Comparison of ENCODE assay signal across 8 cellular contexts in genomic region chr11:87097582-87097981, GRCh38. TPM values are rescaled to one million over a fixed set of nuclear protein-coding genes. Genes with fewer than 3 reads are reported as not detected.
A peak's percentile ranks its signal among the peaks of the same experiment; 100 is the strongest.
DNase-seq lines count a peak whose midpoint lies in the region; ATAC-seq and TF ChIP-seq lines count a peak whose summit lies in the region.

No MANE protein-coding gene starts in this region.

- POLR2A ChIA-PET in A673 (lab: Charles Lee; ENCODE audit: low non-redundant PET) (no interaction called here), GM10248 (lab: Yijun Ruan, JAX) (no interaction called here)

- ATAC-seq in HG02571 (IDR thresholded peaks at IDR 0.05; ENCODE audit: unreplicated experiment): no peak

- H3K9me3 ChIP-seq in A673 (ENCODE audit: low read depth, low read length, poor library complexity, severe bottlenecking): peaks cover 7% of the 10 kb centered on the region
- no peaks in the 10 kb centered on the region for H3K9me3 ChIP-seq in osteoblast (ENCODE audit: low read depth, low read length)

- intact Hi-C loops in A673 (cut with micrococcal nuclease; ENCODE audit: unreplicated experiment): loop anchor here (2.0 to 5.0 kb wide), 5 partner anchors 75 to 325 kb away; no protein-coding TSS in a partner anchor

- no peaks in the 10 kb centered on the region for H3K4me1 Mint-ChIP-seq in HFFc6 (ENCODE audit: low read depth)

- peak; percentile 88 for TF ChIP-seq CTCF in A673 (conservative IDR thresholded peaks at IDR 0.05; ENCODE audit: low read depth, low read length)
- peak; percentile 49 for TF ChIP-seq CTCF in GM10248 (IDR thresholded peaks at IDR 0.05; ENCODE audit: control extremely low read depth, extremely low read depth, low read depth, missing control alignments)
- TF ChIP-seq CTCF in HFFc6 (IDR thresholded peaks at IDR 0.05): peak; percentile 74
- TF ChIP-seq CTCF in fibroblast of the aortic adventitia (IDR thresholded peaks at IDR 0.05; ENCODE audit: insufficient read depth, low read length): peak; percentile 59
- peak; percentile 70 for TF ChIP-seq CTCF in osteoblast (IDR thresholded peaks at IDR 0.05; ENCODE audit: extremely low read depth, low read depth, low read length)

- peaks cover 6% of the 10 kb centered on the region for H3K4me1 ChIP-seq in A673 (ENCODE audit: insufficient read depth, low read length, poor library complexity, severe bottlenecking)
- no peaks in the 10 kb centered on the region for H3K4me1 ChIP-seq in osteoblast (ENCODE audit: insufficient read depth, low read length)

- H3K27ac ChIP-seq in A673 (ENCODE audit: low read depth, low read length, poor library complexity, severe bottlenecking): peak overlapping the region; percentile 31
- no peak overlapping the region for H3K27ac ChIP-seq in osteoblast (ENCODE audit: low read depth, low read length)

- H3K27ac Mint-ChIP-seq in HFFc6: no peak overlapping the region

- H2AFZ ChIP-seq in osteoblast (ENCODE audit: low read length): no peak overlapping the region

- H3K36me3 Mint-ChIP-seq in HFFc6 (ENCODE audit: low read depth): peaks cover 6% of the 10 kb centered on the region

- CTCF ChIA-PET in A673 (lab: Charles Lee): interaction anchor here (0.6 to 1.2 kb wide), 7 partner anchors 9 to 158 kb away, joined by 3 to 6 read pairs (median 3); no protein-coding TSS in a partner anchor
- CTCF ChIA-PET in GM10248 (lab: Yijun Ruan, JAX): interaction anchor here (0.7 to 1.8 kb wide), 13 partner anchors 8 to 63 kb away, joined by 3 to 9 read pairs (median 4); no protein-coding TSS in a partner anchor

- no peak overlapping the region for H3K4me3 Mint-ChIP-seq in HFFc6

- no peak overlapping the region for H3K4me2 ChIP-seq in osteoblast (ENCODE audit: insufficient read depth, low read length)

- H3K4me3 ChIP-seq in A673 (ENCODE audit: low read depth, low read length, poor library complexity, severe bottlenecking): no peak overlapping the region
- H3K4me3 ChIP-seq in fibroblast of the aortic adventitia (ENCODE audit: low read depth, low read length): no peak overlapping the region
- no peak overlapping the region for H3K4me3 ChIP-seq in osteoblast (ENCODE audit: insufficient read depth, low read length)

- peaks cover 19% of the 10 kb centered on the region for H3K36me3 ChIP-seq in A673 (ENCODE audit: insufficient read depth, low read length, poor library complexity, severe bottlenecking)
- no peaks in the 10 kb centered on the region for H3K36me3 ChIP-seq in osteoblast (ENCODE audit: insufficient read depth, low read length)

- H3K79me2 ChIP-seq in osteoblast (ENCODE audit: insufficient read depth, low read length): no peaks in the 10 kb centered on the region

- DNase-seq in A673 (ENCODE audit: low spot score) (peak; percentile 84), GM10248 (ENCODE audit: extremely low spot score) (peak; percentile 66), HFFc6 (peak; percentile 3), NCI-H1048 (lab: John Stamatoyannopoulos, UW) (peak; percentile 3), fibroblast of the aortic adventitia (ENCODE audit: low read depth) (peak; percentile 13), osteoblast (ENCODE audit: insufficient read length, low spot score, missing footprints) (no peak)
- DNase-seq in activated CD4-positive, alpha-beta T cell treated with anti-CD3 and anti-CD28 coated beads for 48 hours: peak; percentile 44

- H3K27me3 ChIP-seq in A673 (replicated peaks; ENCODE audit: insufficient read depth, low read depth, low read length, poor library complexity) (no peaks in the 10 kb centered on the region), osteoblast (ENCODE audit: insufficient read depth, low read length) (no peaks in the 10 kb centered on the region)

- H3K9me3 Mint-ChIP-seq in HFFc6: peaks cover 5% of the 10 kb centered on the region; the same call in 1 of the 2 replicates

- no peaks in the 10 kb centered on the region; the same call in 1 of the 2 replicates for H3K27me3 Mint-ChIP-seq in HFFc6 (ENCODE audit: insufficient read depth)

- BruUV-seq in A673 (replicated peaks; lab: Mats Ljungman, UMichigan): no TSS peak

- no peaks in the 10 kb centered on the region for H4K20me1 ChIP-seq in osteoblast (ENCODE audit: insufficient read depth, low read length)

RNA-seq across cellular contexts. Expression of gene TMEM135, which starts 59.8 kb away (rescaled TPM):
- total RNA-seq in A673 (2021): 70.3 and 86.7 TPM in 2 replicates
- total RNA-seq in HFFc6 (2021; fragmentation: NEBNext Ultra II Directional; extraction: Animal tissue kit (Norgen Biotek cat#: 25700)): 10 to 100 TPM; 13.1 to 28.3 (median 20.5) TPM
- 22.7 and 30.0 TPM in 2 replicates for total RNA-seq in fibroblast of the aortic adventitia (ENCODE audit: low replicate concordance)
- total RNA-seq in osteoblast: 35.8 and 56.0 TPM in 2 replicates
